In the genomic region with DNA sequence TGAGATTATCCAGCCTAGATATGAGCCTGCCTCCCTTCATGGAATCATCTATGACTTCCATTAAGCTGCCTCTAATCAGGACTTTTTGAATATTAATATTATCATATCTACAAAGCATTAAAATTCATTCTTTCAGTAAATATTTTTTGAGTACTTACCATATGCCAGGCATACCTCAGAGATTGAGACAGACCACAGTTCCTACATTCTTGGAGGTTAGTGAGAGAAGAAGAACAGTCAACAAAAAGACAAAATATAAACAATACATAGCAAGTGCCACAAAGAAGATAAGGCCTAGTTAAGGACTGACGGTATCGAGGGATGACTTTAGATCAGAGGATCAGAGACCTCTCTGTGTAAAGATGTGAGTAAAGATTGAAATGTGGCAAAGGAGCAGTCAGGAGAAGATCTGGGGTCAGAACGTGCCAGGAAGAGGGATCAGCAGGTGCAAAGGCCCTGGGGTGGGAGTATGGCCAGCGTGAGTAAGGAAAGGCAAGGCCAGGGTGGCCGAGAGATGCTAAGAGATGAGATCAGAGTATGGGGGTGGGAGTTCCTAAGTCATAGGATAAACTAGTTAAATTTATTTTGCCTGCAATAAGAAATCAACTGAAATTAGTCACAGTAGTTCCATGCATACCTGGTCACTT, we compare ENCODE assay signal across 25 cellular contexts. TPM values are rescaled to one million over a fixed set of nuclear protein-coding genes. Genes with fewer than 3 reads are reported as not detected.
DNase-seq lines count a peak whose midpoint lies in the region; ATAC-seq, FAIRE-seq and TF ChIP-seq lines count a peak whose summit lies in the region.
"Had no signal": no experiment of that assay in that cellular context is flagged by ENCODE, and none has a peak within 500 bp of the region (broad histone marks: within the 10 kb centered on the region; RNA-seq: fewer than 3 reads in every experiment).

No MANE protein-coding gene starts in this region.

- no peaks in the 10 kb centered on the region for H4K20me1 ChIP-seq in H1 (replicated peaks in 1 of 2; ENCODE audit: control insufficient read depth in 1 of 2, insufficient read depth in 2 of 2, low read length in 2 of 2)
- H4K20me1 ChIP-seq: BLaER1 treated with 17β-estradiol and CSF1 and Interleukin-3, amounts not matched to agents 10 nM and 100 nM had no signal

- H3K23ac ChIP-seq in H1 (ENCODE audit: insufficient read length): no peak overlapping the region

- H3K36me3 Mint-ChIP-seq in HFFc6 (ENCODE audit: low read depth): no peaks in the 10 kb centered on the region
- H3K36me3 Mint-ChIP-seq: CD14-positive monocyte; CD8-positive, alpha-beta memory T cell had no signal

- peak; percentile 7 for DNase-seq in RWPE2 (ENCODE audit: low spot score)
- DNase-seq in H1 (ENCODE audit: low read depth in 1 of 2, low spot score in 2 of 2): no peak
- DNase-seq in mesenteric fat pad (ENCODE audit: low spot score): peak; percentile 16
- no peak for DNase-seq in HFFc6
- no peak for DNase-seq in mucosa of gallbladder (ENCODE audit: low spot score)
- DNase-seq: 8988T; ACHN; AML-193; BE2C; CD8-positive, alpha-beta memory T cell; DMS53; DMS79 treated with DMSO at 0.1 percent for 48 hours; GF-D8 had no signal

- no peaks in the 10 kb centered on the region for H3K4me1 ChIP-seq in HEK293 (ENCODE audit: control insufficient read depth, insufficient read depth, low read length)
- no peaks in the 10 kb centered on the region for H3K4me1 ChIP-seq in RWPE2 (ENCODE audit: insufficient read depth, poor library complexity, severe bottlenecking)
- peaks cover 5 to 9% (median 7%) of the 10 kb centered on the region in 4 experiments; a peak in 5 of 7 replicates for H3K4me1 ChIP-seq in H1 (replicated peaks in 1 of 4; ENCODE audit: control insufficient read depth in 3 of 4, insufficient read depth in 4 of 4, low read length in 3 of 4)
- H3K4me1 ChIP-seq: A549, BE2C had no signal

- no peak overlapping the region for H3K4me2 ChIP-seq in H1 (ENCODE audit: insufficient read depth in 1 of 2, low read depth in 2 of 2, low read length in 2 of 2)
- H3K4me2 ChIP-seq: A549; BLaER1 treated with 17β-estradiol and CSF1 and Interleukin-3, amounts not matched to agents 10 nM and 100 nM; GM23338 had no signal

- H3K4me1 Mint-ChIP-seq in HFFc6 (ENCODE audit: low read depth): peaks cover 8% of the 10 kb centered on the region
- H3K4me1 Mint-ChIP-seq: CD8-positive, alpha-beta memory T cell had no signal

- 89% methylated on average over 5 of the region's 5 CpGs; no CpG with 5 or more reads in 1 of the 2 experiments for WGBS in H1 (ENCODE audit: extremely low coverage in 1 of 2, insufficient coverage in 1 of 2, insufficient read length in 1 of 2, insufficient replicate concordance in 2 of 2, low coverage in 1 of 2, low lambda C conversion rate in 2 of 2, missing lambda C conversion rate in 1 of 2), 2 experiments

- H2BK12ac ChIP-seq in H1 (ENCODE audit: low read depth, low read length): no peak overlapping the region

- H2BK120ac ChIP-seq in H1 (replicated peaks; ENCODE audit: low read depth, low read length): no peak overlapping the region

- TF ChIP-seq EP300 in H1 (IDR thresholded peaks at IDR 0.05; ENCODE audit: borderline replicate concordance in 1 of 2, low read depth in 2 of 2, low read length in 2 of 2): no peak

- no peak for TF ChIP-seq POLR2A in H1 (IDR thresholded peaks at IDR 0.05; ENCODE audit: control extremely low read depth in 1 of 2, low read depth in 2 of 2, low read length in 2 of 2)

- no peak overlapping the region for H3K9ac ChIP-seq in H1 (replicated peaks in 1 of 4; ENCODE audit: extremely low read depth in 1 of 4, low read depth in 3 of 4, low read length in 3 of 4)
- H3K9ac ChIP-seq: BLaER1 treated with 17β-estradiol and CSF1 and Interleukin-3, amounts not matched to agents 10 nM and 100 nM had no signal

- no peak overlapping the region for H4K91ac ChIP-seq in H1 (replicated peaks; ENCODE audit: insufficient read length, low read length)

- no peak overlapping the region for H2AFZ ChIP-seq in H1 (ENCODE audit: low read length)
- H2AFZ ChIP-seq: GM23338 had no signal

- ATAC-seq in RWPE2 (ENCODE audit: low read depth): no peak
- no peak for ATAC-seq in HG02623 (IDR thresholded peaks at IDR 0.05; ENCODE audit: unreplicated experiment)
- ATAC-seq: A549, GM23338 had no signal

- H3K4me3 ChIP-seq in HEK293 (ENCODE audit: low read depth, low read length) (no peak overlapping the region), RWPE2 (ENCODE audit: severe bottlenecking) (no peak overlapping the region), H1 (ENCODE audit: extremely low read depth in 1 of 4, insufficient read depth in 2 of 4, low read depth in 3 of 4, low read length in 4 of 4) (no peak overlapping the region)
- H3K4me3 ChIP-seq: A549; BLaER1 treated with 17β-estradiol and CSF1 and Interleukin-3, amounts not matched to agents 10 nM and 100 nM; GM23338; HAP-1 had no signal

- H3K9me3 Mint-ChIP-seq in HFFc6: no peaks in the 10 kb centered on the region
- H3K9me3 Mint-ChIP-seq: CD4-positive, alpha-beta T cell; GM23338 had no signal

- no peaks in the 10 kb centered on the region for H3K79me1 ChIP-seq in H1 (ENCODE audit: low read depth, low read length)

- TF ChIP-seq CTCF in HEK293 (tag by site-specific recombination; IDR thresholded peaks at IDR 0.05) (no peak), RWPE2 (IDR thresholded peaks at IDR 0.05; ENCODE audit: poor library complexity, severe bottlenecking) (no peak), H1 (IDR thresholded peaks at IDR 0.05; ENCODE audit: control extremely low read depth in 1 of 3, insufficient read depth in 1 of 3, low read depth in 1 of 3, low read length in 3 of 3) (no peak), HFFc6 (IDR thresholded peaks at IDR 0.05) (no peak)

- no peak overlapping the region for H2BK20ac ChIP-seq in H1 (ENCODE audit: low read length)

- no peak for TF ChIP-seq RAD21 in H1 (IDR thresholded peaks at IDR 0.05 in 1 of 2, conservative IDR thresholded peaks at IDR 0.05 in 1 of 2; ENCODE audit: low read depth in 2 of 2, low read length in 2 of 2)

- CTCF ChIA-PET in HEK293 (lab: Yijun Ruan, JAX): no interaction called here
- CTCF ChIA-PET in H1 (lab: Charles Lee; ENCODE audit: partially characterized antibody): interaction anchor here (1.6 kb wide), 1 partner anchor 14 kb away, joined by 6 read pairs; no protein-coding TSS in a partner anchor

- no peak overlapping the region for H3K56ac ChIP-seq in H1 (replicated peaks; ENCODE audit: insufficient read length, low read depth, low read length)

- H3K27ac ChIP-seq in HEK293 (ENCODE audit: extremely low read depth, low read depth, low read length) (no peak overlapping the region), RWPE2 (ENCODE audit: poor library complexity, severe bottlenecking) (no peak overlapping the region), H1 (ENCODE audit: low read depth, low read length) (no peak overlapping the region)
- H3K27ac ChIP-seq: A549; BLaER1 treated with 17β-estradiol and CSF1 and Interleukin-3, amounts not matched to agents 10 nM and 100 nM had no signal

- H2BK15ac ChIP-seq in H1 (ENCODE audit: low read length): no peak overlapping the region

- H4K5ac ChIP-seq in H1 (ENCODE audit: insufficient read length, low read depth, low read length): no peak overlapping the region

- no peak overlapping the region for H3K4ac ChIP-seq in H1 (replicated peaks; ENCODE audit: insufficient read length, low read depth, low read length)

- H3K36me3 ChIP-seq in HEK293 (ENCODE audit: control insufficient read depth in 2 of 2, insufficient read depth in 1 of 2, low read length in 2 of 2) (no peaks in the 10 kb centered on the region), RWPE2 (ENCODE audit: low read depth) (no peaks in the 10 kb centered on the region), H1 (ENCODE audit: control insufficient read depth in 2 of 4, insufficient read depth in 4 of 4, low read length in 3 of 4) (no peaks in the 10 kb centered on the region)
- H3K36me3 ChIP-seq: BE2C; BLaER1 treated with 17β-estradiol and CSF1 and Interleukin-3, amounts not matched to agents 10 nM and 100 nM; HAP-1 had no signal

- H3K9me3 ChIP-seq in HEK293 (ENCODE audit: control insufficient read depth, insufficient read depth, low read depth, low read length): no peaks in the 10 kb centered on the region
- no peaks in the 10 kb centered on the region for H3K9me3 ChIP-seq in RWPE2 (ENCODE audit: severe bottlenecking)
- H3K9me3 ChIP-seq in H1 (ENCODE audit: insufficient read depth in 2 of 2, low read depth in 1 of 2, low read length in 1 of 2): no peaks in the 10 kb centered on the region
- H3K9me3 ChIP-seq: A549; BE2C; BLaER1 treated with 17β-estradiol and CSF1 and Interleukin-3, amounts not matched to agents 10 nM and 100 nM; HAP-1 had no signal

- H3K27me3 ChIP-seq in RWPE2 (ENCODE audit: insufficient read depth, poor library complexity, severe bottlenecking): no peaks in the 10 kb centered on the region
- H3K27me3 ChIP-seq in H1 (replicated peaks in 1 of 4; ENCODE audit: control insufficient read depth in 3 of 4, extremely low read depth in 1 of 4, insufficient read depth in 3 of 4, low read length in 3 of 4): 0 out of 7 replicates have a peak, but pooled peaks cover 0 to 2% (median 0%) of the 10 kb centered on the region in 4 experiments
- H3K27me3 ChIP-seq: BE2C; BLaER1 treated with 17β-estradiol and CSF1 and Interleukin-3, amounts not matched to agents 10 nM and 100 nM had no signal

- FAIRE-seq in H1 (lab: Jason Lieb, UNC): no peak
- FAIRE-seq: A549, D721Med, GM12891, GM18507, H54 had no signal

- no peak overlapping the region for H2BK5ac ChIP-seq in H1 (ENCODE audit: low read depth, low read length)

- no peak overlapping the region for H4K8ac ChIP-seq in H1 (ENCODE audit: extremely low read depth, insufficient read depth, low read length)

- H3K27ac Mint-ChIP-seq in HFFc6: no peak overlapping the region
- H3K27ac Mint-ChIP-seq: CD14-positive monocyte; CD4-positive, alpha-beta T cell; CD8-positive, alpha-beta memory T cell; GM23338 had no signal

- no peak overlapping the region for H2AK5ac ChIP-seq in H1 (ENCODE audit: low read depth, low read length)

- no peak overlapping the region for H3K18ac ChIP-seq in H1 (ENCODE audit: extremely low read depth, low read length)

- H3K23me2 ChIP-seq in H1 (ENCODE audit: low read depth, low read length): no peaks in the 10 kb centered on the region

- H3K27me3 Mint-ChIP-seq in HFFc6 (ENCODE audit: insufficient read depth): peaks cover 17% of the 10 kb centered on the region

- H3K79me2 ChIP-seq in H1 (ENCODE audit: control insufficient read depth in 1 of 2, insufficient read depth in 2 of 2, low read length in 2 of 2): no peaks in the 10 kb centered on the region

- no peak overlapping the region for H3K4me3 Mint-ChIP-seq in HFFc6
- H3K4me3 Mint-ChIP-seq: CD14-positive monocyte; CD4-positive, alpha-beta T cell; CD8-positive, alpha-beta memory T cell; GM23338 had no signal

- POLR2A ChIA-PET in HEK293 (lab: Yijun Ruan, JAX) (interaction anchor here (0.6 kb wide), 1 partner anchor 126 kb away, joined by 3 read pairs; no protein-coding TSS in a partner anchor), H1 (lab: Charles Lee; ENCODE audit: partially characterized antibody) (no interaction called here)

- H3K14ac ChIP-seq in H1 (ENCODE audit: insufficient read length): no peak overlapping the region

RNA-seq across cellular contexts. Expression of gene SLC35C1, which starts 15.4 kb away (rescaled TPM):
- 10.6 and 11.2 TPM in 2 replicates for total RNA-seq in H1 (2021; fragmentation: NEBNext Ultra II Directional; extraction: Animal tissue kit (Norgen Biotek cat#: 25700))
- 4.6 and 9.5 TPM in 2 replicates for polyA plus RNA-seq in H1 (2011; rRNA removed)
- 3.9 TPM for polyA plus RNA-seq in H1 (2011; cell fraction: cytosol; rRNA removed)
- polyA plus RNA-seq in H1 (2011; cell fraction: nucleus; rRNA removed): 7.5 TPM
- 7.6 to 13.4 TPM (median 11.0 TPM) in 4 replicates for polyA plus RNA-seq in H1 (2012, experiment 1 of 2)
- polyA plus RNA-seq in H1 (2012, experiment 2 of 2): 12.3 TPM
- 9.2 TPM for polyA plus RNA-seq in H1 (2013, experiment 1 of 2)
- polyA plus RNA-seq in H1 (2013, experiment 2 of 2): 10.8 TPM
- polyA minus RNA-seq in H1 (2011; rRNA and poly(A)+ RNA removed): 4.5 and 5.6 TPM in 2 replicates
- polyA minus RNA-seq in H1 (2011; cell fraction: cytosol; rRNA and poly(A)+ RNA removed): 14.2 TPM
- polyA minus RNA-seq in H1 (2011; cell fraction: nucleus; rRNA and poly(A)+ RNA removed): 10.0 TPM
- total RNA-seq in mesenteric fat pad (81.0 TPM), mucosa of gallbladder (32.6 TPM)
- 10 to 100 TPM; 24.2 to 29.6 (median 27.4) TPM for total RNA-seq in HFFc6 (2021; fragmentation: NEBNext Ultra II Directional; extraction: Animal tissue kit (Norgen Biotek cat#: 25700))

RNA-seq across cellular contexts. Expression of gene CRY2, which starts 26.9 kb away (rescaled TPM):
- total RNA-seq in H1 (2021; fragmentation: NEBNext Ultra II Directional; extraction: Animal tissue kit (Norgen Biotek cat#: 25700)): 9.4 and 10.9 TPM in 2 replicates
- 8.0 and 11.8 TPM in 2 replicates for polyA plus RNA-seq in H1 (2011; rRNA removed)
- 10.0 TPM for polyA plus RNA-seq in H1 (2011; cell fraction: cytosol; rRNA removed)
- polyA plus RNA-seq in H1 (2011; cell fraction: nucleus; rRNA removed): 19.9 TPM
- polyA plus RNA-seq in H1 (2012, experiment 1 of 2): 5.0 to 9.9 TPM (median 8.3 TPM) in 4 replicates
- polyA plus RNA-seq in H1 (2012, experiment 2 of 2): 7.8 TPM
- 5.3 TPM for polyA plus RNA-seq in H1 (2013, experiment 1 of 2)
- polyA plus RNA-seq in H1 (2013, experiment 2 of 2): 4.6 TPM
- polyA minus RNA-seq in H1 (2011; rRNA and poly(A)+ RNA removed): 18.3 and 20.7 TPM in 2 replicates
- polyA minus RNA-seq in H1 (2011; cell fraction: cytosol; rRNA and poly(A)+ RNA removed): 10.3 TPM
- polyA minus RNA-seq in H1 (2011; cell fraction: nucleus; rRNA and poly(A)+ RNA removed): 17.2 TPM
- total RNA-seq in mesenteric fat pad (69.9 TPM), mucosa of gallbladder (61.9 TPM)
- total RNA-seq in HFFc6 (2021; fragmentation: NEBNext Ultra II Directional; extraction: Animal tissue kit (Norgen Biotek cat#: 25700)): 10 to 100 TPM; 12.5 to 16.4 (median 14.1) TPM

Comparison
In these comparisons a context has a peak if more than half of its experiments do, and no peak if none do; other contexts are left out.
1. DNase-seq: peak in RWPE2 (single experiment) and mesenteric fat pad (single experiment); none in H1 (0 of 2), HFFc6 (single experiment) and mucosa of gallbladder (single experiment).